9 cellular contexts compared by ENCODE assay signal in genomic region chr1:235417101-235417697, GRCh38. TPM values are rescaled to one million over a fixed set of nuclear protein-coding genes. Genes with fewer than 3 reads are reported as not detected.
DNase-seq lines count a peak whose midpoint lies in the region; ATAC-seq, FAIRE-seq and TF ChIP-seq lines count a peak whose summit lies in the region.
"Had no signal": no experiment of that assay in that cellular context is flagged by ENCODE, and none has a peak within 500 bp of the region (broad histone marks: within the 10 kb centered on the region; RNA-seq: fewer than 3 reads in every experiment).

No MANE protein-coding gene starts in this region.

- no peaks in the 10 kb centered on the region for H3K9me3 ChIP-seq in upper lobe of left lung

- no peaks in the 10 kb centered on the region for H3K9me3 Mint-ChIP-seq in osteocyte (ENCODE audit: unreplicated experiment)
- H3K9me3 Mint-ChIP-seq: dendritic cell treated with granulocyte-macrophage colony-stimulating factor and Interleukin-4, amounts not matched to agents 40 ng/mL and 50 ng/mL, for 4 days had no signal

- peaks cover 9% of the 10 kb centered on the region for H3K36me3 Mint-ChIP-seq in osteocyte (ENCODE audit: unreplicated experiment)

- ATAC-seq in upper lobe of left lung (ENCODE audit: low FRiP score in 2 of 2) (peak; percentile 85 to 90), GM21526 (IDR thresholded peaks at IDR 0.05; ENCODE audit: low FRiP score, unreplicated experiment) (no peak)

- H3K27ac ChIP-seq in upper lobe of left lung: no peak overlapping the region

- FAIRE-seq in frontal cortex (lab: Jason Lieb, UNC): peak; percentile 65

- H3K27ac Mint-ChIP-seq in osteocyte (ENCODE audit: unreplicated experiment): no peak overlapping the region
- H3K27ac Mint-ChIP-seq: dendritic cell treated with granulocyte-macrophage colony-stimulating factor and Interleukin-4, amounts not matched to agents 40 ng/mL and 50 ng/mL, for 4 days had no signal

- H3K4me3 Mint-ChIP-seq in osteocyte (ENCODE audit: unreplicated experiment): no peak overlapping the region
- H3K4me3 Mint-ChIP-seq: dendritic cell treated with granulocyte-macrophage colony-stimulating factor and Interleukin-4, amounts not matched to agents 40 ng/mL and 50 ng/mL, for 4 days had no signal

- WGBS in upper lobe of left lung, 2 donors: 27 to 32% methylated on average over 7 of the region's 7 CpGs

- peaks cover 0 to 17% (median 7%) of the 10 kb centered on the region in 4 donors for H3K36me3 ChIP-seq in upper lobe of left lung

- H3K27me3 Mint-ChIP-seq in osteocyte (ENCODE audit: unreplicated experiment): no peaks in the 10 kb centered on the region
- H3K27me3 Mint-ChIP-seq: dendritic cell treated with granulocyte-macrophage colony-stimulating factor and Interleukin-4, amounts not matched to agents 40 ng/mL and 50 ng/mL, for 4 days had no signal

- H3K4me3 ChIP-seq in upper lobe of left lung: no peak overlapping the region

- TF ChIP-seq CTCF in osteocyte (IDR thresholded peaks at IDR 0.05): peak; percentile 88
- peak; percentile 66 to 84 (median 78) for TF ChIP-seq CTCF in upper lobe of left lung (IDR thresholded peaks at IDR 0.05)

- H3K4me1 ChIP-seq in upper lobe of left lung: peaks cover 0 to 7% (median 0%) of the 10 kb centered on the region in 4 donors

- peak; percentile 84 for DNase-seq in EH (ENCODE audit: low read depth)
- DNase-seq in HUDEP-2 (lab: John Stamatoyannopoulos, UW; ENCODE audit: unreplicated experiment in 76 of 76): peak in 56 of 76 experiments; percentile 1 to 69 (median 34)
- peak; percentile 51 for DNase-seq in SHP77 treated with DMSO at 0.1 percent for 48 hours (lab: John Stamatoyannopoulos, UW)
- DNase-seq in activated effector memory CD4-positive, alpha-beta T cell treated with anti-CD3 and anti-CD28 coated beads, Interleukin-2, amount 50 U/mL, for 16 hours: peak; percentile 80
- peak; percentile 67 to 78 for DNase-seq in frontal cortex (ENCODE audit: low spot score in 2 of 2)
- DNase-seq in osteocyte (ENCODE audit: extremely low spot score, unreplicated experiment): no peak
- DNase-seq in upper lobe of left lung: peak in 1 of 2 donors; percentile 30

- H3K4me1 Mint-ChIP-seq in osteocyte (ENCODE audit: unreplicated experiment): peaks cover 3% of the 10 kb centered on the region

- no peaks in the 10 kb centered on the region for H3K27me3 ChIP-seq in upper lobe of left lung

- TF ChIP-seq EP300 in upper lobe of left lung (IDR thresholded peaks at IDR 0.05): no peak

- no peak for TF ChIP-seq POLR2A in upper lobe of left lung (IDR thresholded peaks at IDR 0.05)

RNA-seq across cellular contexts. Expression of gene TBCE, which starts 50.0 kb away (rescaled TPM):
- 44.0 TPM for total RNA-seq in frontal cortex
- total RNA-seq in osteocyte: 30.3 and 31.8 TPM in 2 replicates
- total RNA-seq in upper lobe of left lung: 10 to 100 TPM; 20.8 to 77.5 (median 26.5) TPM
